1 cellular context compared by ENCODE assay signal in the genomic region with DNA sequence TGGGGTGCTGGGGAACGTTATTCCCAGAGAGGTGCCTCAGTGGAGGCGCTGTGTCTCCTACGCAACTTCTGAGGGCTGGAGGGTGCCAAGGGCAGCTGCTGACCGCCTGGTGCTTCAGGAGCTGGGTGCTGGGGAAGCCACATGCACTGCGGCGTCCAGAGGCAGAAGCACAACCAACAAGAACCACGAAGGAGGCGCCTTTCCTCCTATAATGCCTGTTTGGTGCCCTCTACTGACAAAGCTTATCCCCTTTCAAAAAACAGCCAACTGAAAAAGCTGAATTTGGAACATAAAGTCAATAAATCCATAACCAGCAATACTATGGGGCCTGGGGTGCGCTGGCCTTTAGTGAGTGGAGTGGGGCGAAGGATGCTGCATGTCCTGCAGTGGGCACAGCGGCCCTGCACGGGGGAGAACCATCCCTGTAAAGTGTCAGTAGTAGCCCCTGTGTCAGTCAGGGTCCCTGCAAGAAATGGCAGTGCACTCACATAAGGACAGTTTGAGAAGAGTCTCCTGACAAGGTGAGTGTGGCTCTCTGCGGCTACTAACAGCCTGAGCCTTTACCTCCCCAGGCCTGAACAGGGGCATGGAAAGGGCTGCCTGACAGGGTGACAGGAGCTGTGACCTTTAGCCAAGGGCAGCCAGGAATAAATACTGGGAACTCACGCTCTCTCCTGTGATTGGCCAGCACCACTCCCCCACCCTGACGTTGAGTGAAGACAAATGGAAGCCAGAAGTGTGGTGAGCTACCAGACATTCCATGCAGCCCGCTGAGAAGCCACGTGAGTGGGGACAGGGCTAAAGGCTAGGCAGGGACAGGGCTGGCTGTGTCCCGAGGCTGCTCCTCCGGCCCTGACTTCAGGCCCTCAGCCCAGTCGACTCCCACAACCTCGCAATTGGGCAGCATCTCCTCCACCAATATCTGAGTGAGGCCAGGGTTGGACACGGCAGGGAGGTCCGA.
TF ChIP-seq lines count a peak whose summit lies in the region.

No MANE protein-coding gene starts in this region.

TF ChIP-seq in SK-N-SH treated with all-trans-retinoic acid at 6 μM for 48 hours, 23 proteins besides CTCF, POLR2A, EP300 and RAD21 (continued from another document):
- TF ChIP-seq ZNF8 (CRISPR knock-in tag; IDR thresholded peaks at IDR 0.05) (no peak), CREB5 (CRISPR knock-in tag; IDR thresholded peaks at IDR 0.05; ENCODE audit: low read depth) (no peak), ESRRG (CRISPR knock-in tag; IDR thresholded peaks at IDR 0.05) (no peak), ZFP30 (CRISPR knock-in tag; IDR thresholded peaks at IDR 0.05) (no peak)
TF ChIP-seq in SK-N-SH treated with all-trans-retinoic acid at 6 μM for 48 hours: peak in this region for 0.
